1 cellular context compared by ENCODE assay signal in the genomic region with DNA sequence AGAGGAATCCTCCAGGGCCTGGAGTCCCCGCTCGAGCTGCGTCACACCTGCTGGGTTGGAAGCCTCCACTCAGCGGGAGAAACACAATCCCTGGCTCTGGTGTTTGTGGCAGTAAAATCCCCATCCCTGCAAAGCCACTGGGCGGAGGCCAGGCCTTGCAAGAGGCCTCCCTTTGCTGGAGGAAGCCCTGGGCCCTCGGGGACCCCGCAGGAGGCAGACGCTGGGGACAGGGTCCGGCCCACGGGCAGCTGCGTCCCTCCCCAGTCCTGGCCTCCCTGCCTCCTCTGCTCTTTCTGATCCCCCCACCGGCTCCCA.
TF ChIP-seq lines count a peak whose summit lies in the region.

No MANE protein-coding gene starts in this region.

TF ChIP-seq in GM23338, 12 proteins besides CTCF, POLR2A, EP300 and RAD21 (continued from another document):
- TF ChIP-seq, protein P1, sequence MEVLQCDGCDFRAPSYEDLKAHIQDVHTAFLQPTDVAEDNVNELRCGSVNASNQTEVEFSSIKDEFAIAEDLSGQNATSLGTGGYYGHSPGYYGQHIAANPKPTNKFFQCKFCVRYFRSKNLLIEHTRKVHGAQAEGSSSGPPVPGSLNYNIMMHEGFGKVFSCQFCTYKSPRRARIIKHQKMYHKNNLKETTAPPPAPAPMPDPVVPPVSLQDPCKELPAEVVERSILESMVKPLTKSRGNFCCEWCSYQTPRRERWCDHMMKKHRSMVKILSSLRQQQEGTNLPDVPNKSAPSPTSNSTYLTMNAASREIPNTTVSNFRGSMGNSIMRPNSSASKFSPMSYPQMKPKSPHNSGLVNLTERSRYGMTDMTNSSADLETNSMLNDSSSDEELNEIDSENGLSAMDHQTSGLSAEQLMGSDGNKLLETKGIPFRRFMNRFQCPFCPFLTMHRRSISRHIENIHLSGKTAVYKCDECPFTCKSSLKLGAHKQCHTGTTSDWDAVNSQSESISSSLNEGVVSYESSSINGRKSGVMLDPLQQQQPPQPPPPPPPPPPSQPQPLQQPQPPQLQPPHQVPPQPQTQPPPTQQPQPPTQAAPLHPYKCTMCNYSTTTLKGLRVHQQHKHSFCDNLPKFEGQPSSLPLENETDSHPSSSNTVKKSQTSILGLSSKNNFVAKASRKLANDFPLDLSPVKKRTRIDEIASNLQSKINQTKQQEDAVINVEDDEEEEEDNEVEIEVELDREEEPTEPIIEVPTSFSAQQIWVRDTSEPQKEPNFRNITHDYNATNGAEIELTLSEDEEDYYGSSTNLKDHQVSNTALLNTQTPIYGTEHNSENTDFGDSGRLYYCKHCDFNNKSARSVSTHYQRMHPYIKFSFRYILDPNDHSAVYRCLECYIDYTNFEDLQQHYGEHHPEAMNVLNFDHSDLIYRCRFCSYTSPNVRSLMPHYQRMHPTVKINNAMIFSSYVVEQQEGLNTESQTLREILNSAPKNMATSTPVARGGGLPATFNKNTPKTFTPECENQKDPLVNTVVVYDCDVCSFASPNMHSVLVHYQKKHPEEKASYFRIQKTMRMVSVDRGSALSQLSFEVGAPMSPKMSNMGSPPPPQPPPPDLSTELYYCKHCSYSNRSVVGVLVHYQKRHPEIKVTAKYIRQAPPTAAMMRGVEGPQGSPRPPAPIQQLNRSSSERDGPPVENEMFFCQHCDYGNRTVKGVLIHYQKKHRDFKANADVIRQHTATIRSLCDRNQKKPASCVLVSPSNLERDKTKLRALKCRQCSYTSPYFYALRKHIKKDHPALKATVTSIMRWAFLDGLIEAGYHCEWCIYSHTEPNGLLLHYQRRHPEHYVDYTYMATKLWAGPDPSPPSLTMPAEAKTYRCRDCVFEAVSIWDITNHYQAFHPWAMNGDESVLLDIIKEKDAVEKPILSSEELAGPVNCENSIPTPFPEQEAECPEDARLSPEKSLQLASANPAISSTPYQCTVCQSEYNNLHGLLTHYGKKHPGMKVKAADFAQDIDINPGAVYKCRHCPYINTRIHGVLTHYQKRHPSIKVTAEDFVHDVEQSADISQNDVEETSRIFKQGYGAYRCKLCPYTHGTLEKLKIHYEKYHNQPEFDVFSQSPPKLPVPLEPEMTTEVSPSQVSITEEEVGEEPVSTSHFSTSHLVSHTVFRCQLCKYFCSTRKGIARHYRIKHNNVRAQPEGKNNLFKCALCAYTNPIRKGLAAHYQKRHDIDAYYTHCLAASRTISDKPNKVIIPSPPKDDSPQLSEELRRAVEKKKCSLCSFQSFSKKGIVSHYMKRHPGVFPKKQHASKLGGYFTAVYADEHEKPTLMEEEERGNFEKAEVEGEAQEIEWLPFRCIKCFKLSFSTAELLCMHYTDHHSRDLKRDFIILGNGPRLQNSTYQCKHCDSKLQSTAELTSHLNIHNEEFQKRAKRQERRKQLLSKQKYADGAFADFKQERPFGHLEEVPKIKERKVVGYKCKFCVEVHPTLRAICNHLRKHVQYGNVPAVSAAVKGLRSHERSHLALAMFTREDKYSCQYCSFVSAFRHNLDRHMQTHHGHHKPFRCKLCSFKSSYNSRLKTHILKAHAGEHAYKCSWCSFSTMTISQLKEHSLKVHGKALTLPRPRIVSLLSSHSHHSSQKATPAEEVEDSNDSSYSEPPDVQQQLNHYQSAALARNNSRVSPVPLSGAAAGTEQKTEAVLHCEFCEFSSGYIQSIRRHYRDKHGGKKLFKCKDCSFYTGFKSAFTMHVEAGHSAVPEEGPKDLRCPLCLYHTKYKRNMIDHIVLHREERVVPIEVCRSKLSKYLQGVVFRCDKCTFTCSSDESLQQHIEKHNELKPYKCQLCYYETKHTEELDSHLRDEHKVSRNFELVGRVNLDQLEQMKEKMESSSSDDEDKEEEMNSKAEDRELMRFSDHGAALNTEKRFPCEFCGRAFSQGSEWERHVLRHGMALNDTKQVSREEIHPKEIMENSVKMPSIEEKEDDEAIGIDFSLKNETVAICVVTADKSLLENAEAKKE (CRISPR knock-in tag; IDR thresholded peaks at IDR 0.05) = no peak
- TF ChIP-seq, protein P2, sequence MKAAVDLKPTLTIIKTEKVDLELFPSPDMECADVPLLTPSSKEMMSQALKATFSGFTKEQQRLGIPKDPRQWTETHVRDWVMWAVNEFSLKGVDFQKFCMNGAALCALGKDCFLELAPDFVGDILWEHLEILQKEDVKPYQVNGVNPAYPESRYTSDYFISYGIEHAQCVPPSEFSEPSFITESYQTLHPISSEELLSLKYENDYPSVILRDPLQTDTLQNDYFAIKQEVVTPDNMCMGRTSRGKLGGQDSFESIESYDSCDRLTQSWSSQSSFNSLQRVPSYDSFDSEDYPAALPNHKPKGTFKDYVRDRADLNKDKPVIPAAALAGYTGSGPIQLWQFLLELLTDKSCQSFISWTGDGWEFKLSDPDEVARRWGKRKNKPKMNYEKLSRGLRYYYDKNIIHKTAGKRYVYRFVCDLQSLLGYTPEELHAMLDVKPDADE (IDR thresholded peaks at IDR 0.05) = no peak
- TF ChIP-seq EZH2phosphoT487 (IDR thresholded peaks at IDR 0.05; ENCODE audit: unreplicated experiment) (no peak), ZNF114 (CRISPR knock-in tag; IDR thresholded peaks at IDR 0.05) (no peak)
